In the genomic region with DNA sequence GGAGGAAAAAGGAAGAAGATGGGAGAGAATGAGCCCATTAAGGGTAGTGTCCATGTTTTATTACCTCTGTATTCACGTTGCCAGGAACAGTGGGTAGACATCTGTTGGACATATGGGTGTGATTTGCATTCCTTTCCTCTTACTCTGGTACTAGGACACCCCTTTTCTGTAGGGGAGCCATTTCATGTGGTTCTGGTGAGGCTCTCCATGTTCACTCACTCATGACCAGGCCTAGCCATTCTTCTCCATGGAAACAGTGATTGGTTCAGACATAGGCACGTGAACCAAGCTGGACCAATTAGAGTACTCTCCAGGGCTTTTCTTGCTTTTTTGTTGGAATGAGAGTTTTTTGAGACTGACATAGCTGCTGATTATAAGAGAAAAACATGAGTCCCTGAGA, we compare ENCODE assay signal across 1 cellular context.
TF ChIP-seq lines count a peak whose summit lies in the region.

No MANE protein-coding gene starts in this region.

TF ChIP-seq in H1, 55 proteins besides CTCF, POLR2A, EP300 and RAD21:
- TF ChIP-seq PHF8 (conservative IDR thresholded peaks at IDR 0.05; ENCODE audit: low read depth, low read length) (no peak), SIX5 (IDR thresholded peaks at IDR 0.05; ENCODE audit: low read depth, low read length) (no peak), SRF (IDR thresholded peaks at IDR 0.05; ENCODE audit: low read depth, low read length) (no peak), BCL11A (IDR thresholded peaks at IDR 0.05; ENCODE audit: low read depth in 2 of 2, low read length in 2 of 2) (no peak), CBX8 (IDR thresholded peaks at IDR 0.05; ENCODE audit: borderline replicate concordance, low read depth, low read length) (no peak), HDAC2 (IDR thresholded peaks at IDR 0.05; ENCODE audit: borderline replicate concordance in 1 of 2, low read depth in 2 of 2, low read length in 2 of 2) (no peak), GABPA (IDR thresholded peaks at IDR 0.05; ENCODE audit: borderline replicate concordance, insufficient read depth, low read length) (no peak), TCF12 (IDR thresholded peaks at IDR 0.05; ENCODE audit: low read depth, low read length) (no peak), TEAD4 (IDR thresholded peaks at IDR 0.05; ENCODE audit: low read depth, low read length) (no peak), TBP (IDR thresholded peaks at IDR 0.05; ENCODE audit: low read depth, low read length) (no peak), SIN3A (conservative IDR thresholded peaks at IDR 0.05 in 1 of 2, IDR thresholded peaks at IDR 0.05 in 1 of 2; ENCODE audit: low read depth in 1 of 2, low read length in 2 of 2) (no peak), USF2 (IDR thresholded peaks at IDR 0.05; ENCODE audit: low read length) (no peak), RXRA (IDR thresholded peaks at IDR 0.05; ENCODE audit: insufficient read depth, low read depth, low read length) (no peak), SP1 (IDR thresholded peaks at IDR 0.05; ENCODE audit: low read depth, low read length) (no peak), CEBPB (IDR thresholded peaks at IDR 0.05; ENCODE audit: low read depth, low read length) (no peak), RFX5 (IDR thresholded peaks at IDR 0.05; ENCODE audit: borderline replicate concordance, low read depth, low read length) (no peak)
- TF ChIP-seq, protein P1, sequence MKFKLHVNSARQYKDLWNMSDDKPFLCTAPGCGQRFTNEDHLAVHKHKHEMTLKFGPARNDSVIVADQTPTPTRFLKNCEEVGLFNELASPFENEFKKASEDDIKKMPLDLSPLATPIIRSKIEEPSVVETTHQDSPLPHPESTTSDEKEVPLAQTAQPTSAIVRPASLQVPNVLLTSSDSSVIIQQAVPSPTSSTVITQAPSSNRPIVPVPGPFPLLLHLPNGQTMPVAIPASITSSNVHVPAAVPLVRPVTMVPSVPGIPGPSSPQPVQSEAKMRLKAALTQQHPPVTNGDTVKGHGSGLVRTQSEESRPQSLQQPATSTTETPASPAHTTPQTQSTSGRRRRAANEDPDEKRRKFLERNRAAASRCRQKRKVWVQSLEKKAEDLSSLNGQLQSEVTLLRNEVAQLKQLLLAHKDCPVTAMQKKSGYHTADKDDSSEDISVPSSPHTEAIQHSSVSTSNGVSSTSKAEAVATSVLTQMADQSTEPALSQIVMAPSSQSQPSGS (IDR thresholded peaks at IDR 0.05; ENCODE audit: low read length): no peak
- TF ChIP-seq, protein P2, sequence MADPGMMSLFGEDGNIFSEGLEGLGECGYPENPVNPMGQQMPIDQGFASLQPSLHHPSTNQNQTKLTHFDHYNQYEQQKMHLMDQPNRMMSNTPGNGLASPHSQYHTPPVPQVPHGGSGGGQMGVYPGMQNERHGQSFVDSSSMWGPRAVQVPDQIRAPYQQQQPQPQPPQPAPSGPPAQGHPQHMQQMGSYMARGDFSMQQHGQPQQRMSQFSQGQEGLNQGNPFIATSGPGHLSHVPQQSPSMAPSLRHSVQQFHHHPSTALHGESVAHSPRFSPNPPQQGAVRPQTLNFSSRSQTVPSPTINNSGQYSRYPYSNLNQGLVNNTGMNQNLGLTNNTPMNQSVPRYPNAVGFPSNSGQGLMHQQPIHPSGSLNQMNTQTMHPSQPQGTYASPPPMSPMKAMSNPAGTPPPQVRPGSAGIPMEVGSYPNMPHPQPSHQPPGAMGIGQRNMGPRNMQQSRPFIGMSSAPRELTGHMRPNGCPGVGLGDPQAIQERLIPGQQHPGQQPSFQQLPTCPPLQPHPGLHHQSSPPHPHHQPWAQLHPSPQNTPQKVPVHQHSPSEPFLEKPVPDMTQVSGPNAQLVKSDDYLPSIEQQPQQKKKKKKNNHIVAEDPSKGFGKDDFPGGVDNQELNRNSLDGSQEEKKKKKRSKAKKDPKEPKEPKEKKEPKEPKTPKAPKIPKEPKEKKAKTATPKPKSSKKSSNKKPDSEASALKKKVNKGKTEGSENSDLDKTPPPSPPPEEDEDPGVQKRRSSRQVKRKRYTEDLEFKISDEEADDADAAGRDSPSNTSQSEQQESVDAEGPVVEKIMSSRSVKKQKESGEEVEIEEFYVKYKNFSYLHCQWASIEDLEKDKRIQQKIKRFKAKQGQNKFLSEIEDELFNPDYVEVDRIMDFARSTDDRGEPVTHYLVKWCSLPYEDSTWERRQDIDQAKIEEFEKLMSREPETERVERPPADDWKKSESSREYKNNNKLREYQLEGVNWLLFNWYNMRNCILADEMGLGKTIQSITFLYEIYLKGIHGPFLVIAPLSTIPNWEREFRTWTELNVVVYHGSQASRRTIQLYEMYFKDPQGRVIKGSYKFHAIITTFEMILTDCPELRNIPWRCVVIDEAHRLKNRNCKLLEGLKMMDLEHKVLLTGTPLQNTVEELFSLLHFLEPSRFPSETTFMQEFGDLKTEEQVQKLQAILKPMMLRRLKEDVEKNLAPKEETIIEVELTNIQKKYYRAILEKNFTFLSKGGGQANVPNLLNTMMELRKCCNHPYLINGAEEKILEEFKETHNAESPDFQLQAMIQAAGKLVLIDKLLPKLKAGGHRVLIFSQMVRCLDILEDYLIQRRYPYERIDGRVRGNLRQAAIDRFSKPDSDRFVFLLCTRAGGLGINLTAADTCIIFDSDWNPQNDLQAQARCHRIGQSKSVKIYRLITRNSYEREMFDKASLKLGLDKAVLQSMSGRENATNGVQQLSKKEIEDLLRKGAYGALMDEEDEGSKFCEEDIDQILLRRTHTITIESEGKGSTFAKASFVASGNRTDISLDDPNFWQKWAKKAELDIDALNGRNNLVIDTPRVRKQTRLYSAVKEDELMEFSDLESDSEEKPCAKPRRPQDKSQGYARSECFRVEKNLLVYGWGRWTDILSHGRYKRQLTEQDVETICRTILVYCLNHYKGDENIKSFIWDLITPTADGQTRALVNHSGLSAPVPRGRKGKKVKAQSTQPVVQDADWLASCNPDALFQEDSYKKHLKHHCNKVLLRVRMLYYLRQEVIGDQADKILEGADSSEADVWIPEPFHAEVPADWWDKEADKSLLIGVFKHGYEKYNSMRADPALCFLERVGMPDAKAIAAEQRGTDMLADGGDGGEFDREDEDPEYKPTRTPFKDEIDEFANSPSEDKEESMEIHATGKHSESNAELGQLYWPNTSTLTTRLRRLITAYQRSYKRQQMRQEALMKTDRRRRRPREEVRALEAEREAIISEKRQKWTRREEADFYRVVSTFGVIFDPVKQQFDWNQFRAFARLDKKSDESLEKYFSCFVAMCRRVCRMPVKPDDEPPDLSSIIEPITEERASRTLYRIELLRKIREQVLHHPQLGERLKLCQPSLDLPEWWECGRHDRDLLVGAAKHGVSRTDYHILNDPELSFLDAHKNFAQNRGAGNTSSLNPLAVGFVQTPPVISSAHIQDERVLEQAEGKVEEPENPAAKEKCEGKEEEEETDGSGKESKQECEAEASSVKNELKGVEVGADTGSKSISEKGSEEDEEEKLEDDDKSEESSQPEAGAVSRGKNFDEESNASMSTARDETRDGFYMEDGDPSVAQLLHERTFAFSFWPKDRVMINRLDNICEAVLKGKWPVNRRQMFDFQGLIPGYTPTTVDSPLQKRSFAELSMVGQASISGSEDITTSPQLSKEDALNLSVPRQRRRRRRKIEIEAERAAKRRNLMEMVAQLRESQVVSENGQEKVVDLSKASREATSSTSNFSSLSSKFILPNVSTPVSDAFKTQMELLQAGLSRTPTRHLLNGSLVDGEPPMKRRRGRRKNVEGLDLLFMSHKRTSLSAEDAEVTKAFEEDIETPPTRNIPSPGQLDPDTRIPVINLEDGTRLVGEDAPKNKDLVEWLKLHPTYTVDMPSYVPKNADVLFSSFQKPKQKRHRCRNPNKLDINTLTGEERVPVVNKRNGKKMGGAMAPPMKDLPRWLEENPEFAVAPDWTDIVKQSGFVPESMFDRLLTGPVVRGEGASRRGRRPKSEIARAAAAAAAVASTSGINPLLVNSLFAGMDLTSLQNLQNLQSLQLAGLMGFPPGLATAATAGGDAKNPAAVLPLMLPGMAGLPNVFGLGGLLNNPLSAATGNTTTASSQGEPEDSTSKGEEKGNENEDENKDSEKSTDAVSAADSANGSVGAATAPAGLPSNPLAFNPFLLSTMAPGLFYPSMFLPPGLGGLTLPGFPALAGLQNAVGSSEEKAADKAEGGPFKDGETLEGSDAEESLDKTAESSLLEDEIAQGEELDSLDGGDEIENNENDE (IDR thresholded peaks at IDR 0.05; ENCODE audit: insufficient replicate concordance, low read length): no peak
